ENCODE assay signal across 16 cellular contexts in genomic region chr20:48224531-48224930, GRCh38.
DNase-seq lines count a peak whose midpoint lies in the region; ATAC-seq and TF ChIP-seq lines count a peak whose summit lies in the region.
"Had no signal": no experiment of that assay in that cellular context is flagged by ENCODE, and none has a peak within 500 bp of the region (broad histone marks: within the 10 kb centered on the region; RNA-seq: fewer than 3 reads in every experiment).

No MANE protein-coding gene starts in this region.

- no peaks in the 10 kb centered on the region for H3K36me3 ChIP-seq in adipocyte (ENCODE audit: control insufficient read depth, insufficient read depth, low read length, severe bottlenecking)
- H3K36me3 ChIP-seq: BLaER1 treated with 17β-estradiol and CSF1 and Interleukin-3, amounts not matched to agents 10 nM and 100 nM had no signal

- H3K9me3 ChIP-seq in adipocyte (ENCODE audit: control insufficient read depth, low read length): peaks cover 15% of the 10 kb centered on the region

- H3K9ac ChIP-seq in adipocyte (ENCODE audit: low read length): no peak overlapping the region
- H3K9ac ChIP-seq: BLaER1 treated with 17β-estradiol and CSF1 and Interleukin-3, amounts not matched to agents 10 nM and 100 nM had no signal

- ATAC-seq in HG03439 (IDR thresholded peaks at IDR 0.05; ENCODE audit: unreplicated experiment): no peak
- ATAC-seq: CD8-positive, alpha-beta T cell; GM23338 had no signal

- H3K4me3 ChIP-seq in adipocyte (ENCODE audit: low read length) (no peak overlapping the region), fibroblast of the aortic adventitia (ENCODE audit: low read depth, low read length) (no peak overlapping the region)
- H3K4me3 ChIP-seq: BLaER1 treated with 17β-estradiol and CSF1 and Interleukin-3, amounts not matched to agents 10 nM and 100 nM; GM23338 had no signal

- no peaks in the 10 kb centered on the region for H3K4me1 ChIP-seq in adipocyte (ENCODE audit: control insufficient read depth, insufficient read depth, low read length)
- H3K4me1 ChIP-seq: BLaER1 treated with 17β-estradiol and CSF1 and Interleukin-3, amounts not matched to agents 10 nM and 100 nM had no signal

- DNase-seq in EH (ENCODE audit: low read depth): peak; percentile 27
- DNase-seq in HuH-7.5 (ENCODE audit: low spot score): peak; percentile 53
- peak; percentile 9 for DNase-seq in adipocyte (ENCODE audit: low read depth)
- peak; percentile 3 for DNase-seq in fibroblast of the aortic adventitia (ENCODE audit: low read depth)
- DNase-seq in head of caudate nucleus: no peak
- DNase-seq in inferior parietal cortex (ENCODE audit: extremely low spot score): no peak
- DNase-seq in COLO668 (lab: John Stamatoyannopoulos, UW; ENCODE audit: unreplicated experiment): no peak
- DNase-seq: CD8-positive, alpha-beta T cell; COR-L47; DMS 273 treated with DMSO at 0.1 percent for 48 hours; DMS53; DND-41; HCEC 1CT had no signal

- no peak for TF ChIP-seq CTCF in fibroblast of the aortic adventitia (IDR thresholded peaks at IDR 0.05; ENCODE audit: insufficient read depth, low read length)

- intact Hi-C loops in head of caudate nucleus (cut with DNase I): no loop called here

- H3K27me3 ChIP-seq in adipocyte (replicated peaks; ENCODE audit: control insufficient read depth, insufficient read depth, low read length): peaks cover 49% of the 10 kb centered on the region
- H3K27me3 ChIP-seq: BLaER1 treated with 17β-estradiol and CSF1 and Interleukin-3, amounts not matched to agents 10 nM and 100 nM had no signal

Comparison
In these comparisons a context has a peak if more than half of its experiments do, and no peak if none do; other contexts are left out.
1. DNase-seq: peak in EH (single experiment), HuH-7.5 (single experiment), adipocyte (single experiment) and fibroblast of the aortic adventitia (single experiment); none in head of caudate nucleus (0 of 42), inferior parietal cortex (single experiment) and COLO668 (single experiment).